15 cellular contexts compared by ENCODE assay signal in genomic region chr1:156744344-156744743, GRCh38. TPM values are rescaled to one million over a fixed set of nuclear protein-coding genes. Genes with fewer than 3 reads are reported as not detected.
DNase-seq lines count a peak whose midpoint lies in the region; ATAC-seq, FAIRE-seq and TF ChIP-seq lines count a peak whose summit lies in the region.
"Had no signal": no experiment of that assay in that cellular context is flagged by ENCODE, and none has a peak within 500 bp of the region (broad histone marks: within the 10 kb centered on the region; RNA-seq: fewer than 3 reads in every experiment).

No MANE protein-coding gene starts in this region.

- no peak for FAIRE-seq in small intestine (lab: Jason Lieb, UNC)
- FAIRE-seq: endometrium had no signal

- CTCF ChIA-PET in activated naive CD4-positive, alpha-beta T cell treated with anti-CD3 and anti-CD28 coated beads, Interleukin-2, amount 10 ng/mL, durations not matched to agents 7 days and 5 days (lab: Charles Lee): interaction anchor here (0.7 to 2.3 kb wide), 2 partner anchors 19 kb away, joined by 3 to 9 read pairs; no protein-coding TSS in a partner anchor

- H3K4me3 ChIP-seq in WERI-Rb-1 (ENCODE audit: low read depth, low read length) (no peak overlapping the region), lower lobe of right lung (no peak overlapping the region), small intestine (ENCODE audit: low read depth in 1 of 2, low read length in 2 of 2) (no peak overlapping the region)
- H3K4me3 ChIP-seq: MG63, thoracic aorta had no signal

- no peaks in the 10 kb centered on the region for H3K9me3 ChIP-seq in WERI-Rb-1 (ENCODE audit: severe bottlenecking)
- H3K9me3 ChIP-seq in lower lobe of right lung: no peaks in the 10 kb centered on the region
- H3K9me3 ChIP-seq in small intestine (ENCODE audit: control insufficient read depth, low read depth): no peaks in the 10 kb centered on the region
- H3K9me3 ChIP-seq: MG63, thoracic aorta had no signal

- ATAC-seq in lower lobe of right lung: no peak
- ATAC-seq in stimulated activated effector memory CD8-positive, alpha-beta T cell treated with anti-CD3 and anti-CD28 coated beads, Interleukin-12 subunit alpha, Interleukin-12 subunit beta, amount 100 ng/mL, for 72 hours: no peak
- ATAC-seq in GM21737 (IDR thresholded peaks at IDR 0.05; ENCODE audit: unreplicated experiment): no peak

- peaks cover 65% of the 10 kb centered on the region for H3K36me3 ChIP-seq in WERI-Rb-1
- peaks cover 36% of the 10 kb centered on the region for H3K36me3 ChIP-seq in lower lobe of right lung
- peaks cover 10 to 21% of the 10 kb centered on the region in 2 donors for H3K36me3 ChIP-seq in small intestine (ENCODE audit: control insufficient read depth in 2 of 2, insufficient read depth in 2 of 2, low read length in 2 of 2)

- 67 to 81% (median 75%) methylated on average over 7 to 12 of the region's 12 CpGs for WGBS in small intestine, 3 donors

- H3K27me3 ChIP-seq in WERI-Rb-1 (ENCODE audit: insufficient read depth, low read depth, severe bottlenecking) (no peaks in the 10 kb centered on the region), lower lobe of right lung (ENCODE audit: low read depth) (no peaks in the 10 kb centered on the region), small intestine (ENCODE audit: control insufficient read depth in 2 of 2, insufficient read depth in 2 of 2, low read length in 2 of 2) (no peaks in the 10 kb centered on the region)
- H3K27me3 ChIP-seq: brain microvascular endothelial cell, MG63 had no signal

- peak overlapping the region; percentile 42 for H3K27ac Mint-ChIP-seq in activated naive CD4-positive, alpha-beta T cell treated with anti-CD3 and anti-CD28 coated beads, Interleukin-2, amount 10 ng/mL, durations not matched to agents 7 days and 5 days
- H3K27ac Mint-ChIP-seq in stimulated activated effector memory CD8-positive, alpha-beta T cell treated with anti-CD3 and anti-CD28 coated beads, Interleukin-12 subunit alpha, Interleukin-12 subunit beta, amount 100 ng/mL, for 72 hours: peak overlapping the region; percentile 98

- intact Hi-C loops in lower lobe of right lung (cut with DNase I): no loop called here

- H3K9me3 Mint-ChIP-seq in activated naive CD4-positive, alpha-beta T cell treated with anti-CD3 and anti-CD28 coated beads, Interleukin-2, amount 10 ng/mL, durations not matched to agents 7 days and 5 days: no peaks in the 10 kb centered on the region
- no peaks in the 10 kb centered on the region for H3K9me3 Mint-ChIP-seq in stimulated activated effector memory CD8-positive, alpha-beta T cell treated with anti-CD3 and anti-CD28 coated beads, Interleukin-12 subunit alpha, Interleukin-12 subunit beta, amount 100 ng/mL, for 72 hours

- peaks cover 84% of the 10 kb centered on the region for H3K4me1 Mint-ChIP-seq in activated naive CD4-positive, alpha-beta T cell treated with anti-CD3 and anti-CD28 coated beads, Interleukin-2, amount 10 ng/mL, durations not matched to agents 7 days and 5 days
- peaks cover 88% of the 10 kb centered on the region for H3K4me1 Mint-ChIP-seq in stimulated activated effector memory CD8-positive, alpha-beta T cell treated with anti-CD3 and anti-CD28 coated beads, Interleukin-12 subunit alpha, Interleukin-12 subunit beta, amount 100 ng/mL, for 72 hours

- no peak for DNase-seq in activated naive CD4-positive, alpha-beta T cell treated with anti-CD3 and anti-CD28 coated beads, Interleukin-2, amount 10 ng/mL, durations not matched to agents 7 days and 5 days
- DNase-seq in activated naive CD4-positive, alpha-beta T cell treated with Interleukin-2 at 50 U/mL for 16 hours: no peak
- DNase-seq in WERI-Rb-1 (no peak), lower lobe of right lung (peak; percentile 34), GM10266 (ENCODE audit: extremely low spot score) (no peak), small intestine (no peak)
- no peak for DNase-seq in stimulated activated effector memory CD8-positive, alpha-beta T cell treated with anti-CD3 and anti-CD28 coated beads, Interleukin-12 subunit alpha, Interleukin-12 subunit beta, amount 100 ng/mL, for 72 hours (ENCODE audit: low spot score in 2 of 2)
- DNase-seq: ACHN; activated CD4-positive, CD25-positive, alpha-beta regulatory T cell treated with anti-CD3 and anti-CD28 coated beads, Interleukin-2, amount 50 U/mL, for 72 hours; brain microvascular endothelial cell; glutamatergic neuron; MG63 had no signal

- H3K27ac ChIP-seq in WERI-Rb-1 (peak overlapping the region; percentile 19), lower lobe of right lung (no peak overlapping the region), small intestine (ENCODE audit: low read depth in 1 of 2, low read length in 1 of 2) (no peak overlapping the region)
- H3K27ac ChIP-seq: brain microvascular endothelial cell had no signal

- no peaks in the 10 kb centered on the region for H3K27me3 Mint-ChIP-seq in activated naive CD4-positive, alpha-beta T cell treated with anti-CD3 and anti-CD28 coated beads, Interleukin-2, amount 10 ng/mL, durations not matched to agents 7 days and 5 days

- H3K4me1 ChIP-seq in lower lobe of right lung (peaks cover 62% of the 10 kb centered on the region), small intestine (ENCODE audit: control insufficient read depth in 2 of 2, insufficient read depth in 1 of 2, low read depth in 1 of 2, low read length in 1 of 2) (peaks cover 14 to 15% of the 10 kb centered on the region in 2 donors)

- TF ChIP-seq CTCF in WERI-Rb-1 (IDR thresholded peaks at IDR 0.05; ENCODE audit: low read depth, low read length): no peak
- TF ChIP-seq CTCF in lower lobe of right lung (IDR thresholded peaks at IDR 0.05): no peak
- TF ChIP-seq CTCF in GM10266 (IDR thresholded peaks at IDR 0.05; ENCODE audit: control insufficient read depth, insufficient read depth, low read depth, missing control alignments): no peak

- no peak overlapping the region for H3K4me3 Mint-ChIP-seq in activated naive CD4-positive, alpha-beta T cell treated with anti-CD3 and anti-CD28 coated beads, Interleukin-2, amount 10 ng/mL, durations not matched to agents 7 days and 5 days
- peak overlapping the region; percentile 5 for H3K4me3 Mint-ChIP-seq in stimulated activated effector memory CD8-positive, alpha-beta T cell treated with anti-CD3 and anti-CD28 coated beads, Interleukin-12 subunit alpha, Interleukin-12 subunit beta, amount 100 ng/mL, for 72 hours

- H3K36me3 Mint-ChIP-seq in activated naive CD4-positive, alpha-beta T cell treated with anti-CD3 and anti-CD28 coated beads, Interleukin-2, amount 10 ng/mL, durations not matched to agents 7 days and 5 days: peaks cover 57% of the 10 kb centered on the region
- peaks cover 87% of the 10 kb centered on the region for H3K36me3 Mint-ChIP-seq in stimulated activated effector memory CD8-positive, alpha-beta T cell treated with anti-CD3 and anti-CD28 coated beads, Interleukin-12 subunit alpha, Interleukin-12 subunit beta, amount 100 ng/mL, for 72 hours

RNA-seq across cellular contexts. Expression of gene MRPL24, which starts 3.5 kb away (rescaled TPM):
- 43.7 TPM for total RNA-seq in lower lobe of right lung
- 100 to 1,000 TPM in 1 of 3 donors, 10 to 100 TPM in 2; 57.7 to 102 (median 59.2) TPM for polyA plus RNA-seq in small intestine

RNA-seq across cellular contexts. Expression of gene HDGF, which starts 7.1 kb away (rescaled TPM):
- 146 TPM for total RNA-seq in lower lobe of right lung
- 100 to 1,000 TPM; 273 to 308 (median 280) TPM for polyA plus RNA-seq in small intestine

RNA-seq across cellular contexts. Expression of gene ISG20L2, which starts 15.8 kb away (rescaled TPM):
- 22.6 TPM for total RNA-seq in lower lobe of right lung
- 10 to 100 TPM; 12.5 to 16.6 (median 13.2) TPM for polyA plus RNA-seq in small intestine

RNA-seq across cellular contexts. Expression of gene METTL25B, which starts 16.1 kb away (rescaled TPM):
- 41.0 TPM for total RNA-seq in lower lobe of right lung
- 10 to 100 TPM; 27.8 to 79.8 (median 41.1) TPM for polyA plus RNA-seq in small intestine

RNA-seq across cellular contexts. Expression of gene PRCC, which starts 23.0 kb away (rescaled TPM):
- 51.9 TPM for total RNA-seq in lower lobe of right lung
- polyA plus RNA-seq in small intestine: 10 to 100 TPM; 45.2 to 55.0 (median 50.5) TPM
